In genomic region chr11:36146437-36146836, GRCh38 we compare ENCODE assay signal across 17 cellular contexts.
A peak's percentile ranks its signal among the peaks of the same experiment; 100 is the strongest.
DNase-seq lines count a peak whose midpoint lies in the region; ATAC-seq and TF ChIP-seq lines count a peak whose summit lies in the region.
"Had no signal": no experiment of that assay in that cellular context is flagged by ENCODE, and none has a peak within 500 bp of the region (broad histone marks: within the 10 kb centered on the region; RNA-seq: fewer than 3 reads in every experiment).

No MANE protein-coding gene starts in this region.

- WGBS in IMR-90 (ENCODE audit: extremely low coverage in 2 of 2, insufficient read length in 1 of 2), 2 experiments, result no CpG with 5 or more reads among the region's 5 CpGs

- H3K4me1 ChIP-seq in IMR-90 (ENCODE audit: control insufficient read depth, insufficient read depth, low read length), result peaks cover 10% of the 10 kb centered on the region
- no peaks in the 10 kb centered on the region for H3K4me1 ChIP-seq in CD8-positive, alpha-beta T cell (ENCODE audit: insufficient read depth, low read length)

- H2AK5ac ChIP-seq in IMR-90 (ENCODE audit: low read depth, low read length), result no peak overlapping the region; the same call in 1 of the 2 replicates

- POLR2A ChIA-PET in IMR-90 (lab: Charles Lee; ENCODE audit: unreplicated experiment), result no interaction called here
- POLR2A ChIA-PET in MCF 10A (lab: Yijun Ruan, JAX), result interaction anchor here (0.6 to 1.2 kb wide), 5 partner anchors 10 to 103 kb away, joined by 3 to 4 read pairs (median 3); no protein-coding TSS in a partner anchor
- POLR2A ChIA-PET in CD8-positive, alpha-beta T cell (lab: Charles Lee), result no interaction called here

- H3K9ac ChIP-seq in IMR-90 (ENCODE audit: low read depth, low read length), result no peak overlapping the region

- no peak overlapping the region for H3K23ac ChIP-seq in IMR-90 (ENCODE audit: low read depth, low read length)

- H3K36me3 Mint-ChIP-seq in MCF 10A (ENCODE audit: insufficient read depth, unreplicated experiment), result peaks cover 29% of the 10 kb centered on the region
- H3K36me3 Mint-ChIP-seq in glutamatergic neuron (ENCODE audit: unreplicated experiment), result peaks cover 11% of the 10 kb centered on the region
- H3K36me3 Mint-ChIP-seq in osteocyte (ENCODE audit: unreplicated experiment), result no peaks in the 10 kb centered on the region
- H3K36me3 Mint-ChIP-seq in CD8-positive, alpha-beta T cell, result no peaks in the 10 kb centered on the region
- H3K36me3 Mint-ChIP-seq in activated T-cell treated with anti-CD3 and anti-CD28 coated beads, Interleukin-2, amount 50 U/mL, for 4 hours (ENCODE audit: insufficient read depth), result no peaks in the 10 kb centered on the region
- H3K36me3 Mint-ChIP-seq: CD8-positive, alpha-beta memory T cell had no signal

- H3K9me3 Mint-ChIP-seq in MCF 10A (ENCODE audit: unreplicated experiment) (no peaks in the 10 kb centered on the region), glutamatergic neuron (ENCODE audit: unreplicated experiment) (peaks cover 7% of the 10 kb centered on the region), osteocyte (ENCODE audit: unreplicated experiment) (peaks cover 5% of the 10 kb centered on the region)
- no peaks in the 10 kb centered on the region for H3K9me3 Mint-ChIP-seq in CD8-positive, alpha-beta T cell
- H3K9me3 Mint-ChIP-seq in activated T-cell treated with anti-CD3 and anti-CD28 coated beads, Interleukin-2, amount 50 U/mL, for 4 hours, result no peaks in the 10 kb centered on the region

- H3K4me3 ChIP-seq in IMR-90 (ENCODE audit: insufficient read depth, low read depth, low read length), result no peak overlapping the region
- H3K4me3 ChIP-seq in CD8-positive, alpha-beta T cell (ENCODE audit: low read depth, low read length), result no peak overlapping the region
- H3K4me3 ChIP-seq: HAP-1, K562, PC-9 had no signal

- no peak overlapping the region for H3K4me3 Mint-ChIP-seq in MCF 10A (ENCODE audit: unreplicated experiment)
- H3K4me3 Mint-ChIP-seq in glutamatergic neuron (ENCODE audit: unreplicated experiment), result no peak overlapping the region
- H3K4me3 Mint-ChIP-seq in osteocyte (ENCODE audit: unreplicated experiment), result no peak overlapping the region
- H3K4me3 Mint-ChIP-seq in CD8-positive, alpha-beta T cell, result no peak overlapping the region
- no peak overlapping the region for H3K4me3 Mint-ChIP-seq in activated T-cell treated with anti-CD3 and anti-CD28 coated beads, Interleukin-2, amount 50 U/mL, for 4 hours
- H3K4me3 Mint-ChIP-seq: CD8-positive, alpha-beta memory T cell had no signal

- dilution Hi-C loops in IMR-90 (cut with HindIII; ENCODE audit: low sequenced_read_pairs, unreplicated experiment), result no loop called here

- H2BK120ac ChIP-seq in IMR-90 (ENCODE audit: low read depth, low read length), result no peak overlapping the region

- peak overlapping the region; percentile 36; the same call in 1 of the 2 replicates for H4K91ac ChIP-seq in IMR-90 (ENCODE audit: insufficient read depth, low read depth, low read length)

- no peak overlapping the region for H3K4me2 ChIP-seq in IMR-90 (ENCODE audit: low read depth, low read length)
- H3K4me2 ChIP-seq: PC-9 had no signal

- no peak overlapping the region for H2BK5ac ChIP-seq in IMR-90 (ENCODE audit: low read depth, low read length, poor library complexity, severe bottlenecking)

- H2BK15ac ChIP-seq in IMR-90 (ENCODE audit: low read depth, low read length), result no peak overlapping the region

- no peaks in the 10 kb centered on the region for H4K20me1 ChIP-seq in IMR-90 (ENCODE audit: insufficient read depth, low read length)

- no peak overlapping the region for H3K4ac ChIP-seq in IMR-90 (ENCODE audit: low read depth, low read length)

- TF ChIP-seq RAD21 in IMR-90 (IDR thresholded peaks at IDR 0.05; ENCODE audit: low read length), result no peak

- ATAC-seq in IMR-90 (ENCODE audit: low read depth), result no peak
- no peak for ATAC-seq in CD8-positive, alpha-beta T cell
- ATAC-seq in activated T-cell treated with anti-CD3 and anti-CD28 coated beads, Interleukin-2, amount 50 U/mL, for 4 hours, result no peak
- ATAC-seq: K562 had no signal

- TF ChIP-seq CTCF in IMR-90 (conservative IDR thresholded peaks at IDR 0.05; ENCODE audit: low read depth, low read length) (no peak), MCF 10A (IDR thresholded peaks at IDR 0.05; ENCODE audit: unreplicated experiment) (no peak), glutamatergic neuron (IDR thresholded peaks at IDR 0.05; ENCODE audit: partially characterized antibody, unreplicated experiment) (no peak), osteocyte (IDR thresholded peaks at IDR 0.05) (no peak)
- no peak for TF ChIP-seq CTCF in CD8-positive, alpha-beta T cell (IDR thresholded peaks at IDR 0.05)

- H3K56ac ChIP-seq in IMR-90 (ENCODE audit: extremely low read depth, insufficient read depth, low read length), result no peak overlapping the region

- H3K18ac ChIP-seq in IMR-90 (ENCODE audit: low read depth, low read length), result no peak overlapping the region

- H3K9me3 ChIP-seq in IMR-90 (ENCODE audit: control insufficient read depth, insufficient read depth, low read length), result no peaks in the 10 kb centered on the region
- H3K9me3 ChIP-seq in CD8-positive, alpha-beta T cell (ENCODE audit: low read length), result no peaks in the 10 kb centered on the region
- H3K9me3 ChIP-seq: HAP-1 had no signal

- peaks cover 14% of the 10 kb centered on the region for H3K9me1 ChIP-seq in IMR-90 (ENCODE audit: insufficient read depth, low read length)

- in situ Hi-C loops in IMR-90 (cut with MboI; ENCODE audit: low sequenced_read_pairs), result no loop called here

- H3K36me3 ChIP-seq in IMR-90 (ENCODE audit: control insufficient read depth, insufficient read depth, low read length), result no peaks in the 10 kb centered on the region
- H3K36me3 ChIP-seq in CD8-positive, alpha-beta T cell (ENCODE audit: insufficient read depth, low read length), result no peaks in the 10 kb centered on the region
- H3K36me3 ChIP-seq: HAP-1 had no signal

- H3K27ac ChIP-seq in IMR-90 (ENCODE audit: insufficient read depth, low read length), result no peak overlapping the region
- H3K27ac ChIP-seq in CD8-positive, alpha-beta T cell (ENCODE audit: low read depth, low read length), result no peak overlapping the region
- H3K27ac ChIP-seq: PC-9 had no signal

- H3K4me1 Mint-ChIP-seq in MCF 10A (ENCODE audit: insufficient read depth, unreplicated experiment), result peaks cover 36% of the 10 kb centered on the region
- peaks cover 41% of the 10 kb centered on the region for H3K4me1 Mint-ChIP-seq in glutamatergic neuron (ENCODE audit: low read depth, unreplicated experiment)
- peaks cover 38% of the 10 kb centered on the region for H3K4me1 Mint-ChIP-seq in osteocyte (ENCODE audit: unreplicated experiment)
- H3K4me1 Mint-ChIP-seq in CD8-positive, alpha-beta T cell (ENCODE audit: low read depth), result no peaks in the 10 kb centered on the region
- H3K4me1 Mint-ChIP-seq in activated T-cell treated with anti-CD3 and anti-CD28 coated beads, Interleukin-2, amount 50 U/mL, for 4 hours (ENCODE audit: low read depth), result peaks cover 2% of the 10 kb centered on the region
- H3K4me1 Mint-ChIP-seq: CD8-positive, alpha-beta memory T cell had no signal

- BruUV-seq in IMR-90 (replicated peaks; lab: Mats Ljungman, UMichigan) (no TSS peak), MCF 10A (replicated peaks; lab: Mats Ljungman, UMichigan) (no TSS peak)

- H3K27me3 Mint-ChIP-seq in MCF 10A (ENCODE audit: insufficient read depth, unreplicated experiment) (no peaks in the 10 kb centered on the region), glutamatergic neuron (ENCODE audit: unreplicated experiment) (no peaks in the 10 kb centered on the region), osteocyte (ENCODE audit: unreplicated experiment) (no peaks in the 10 kb centered on the region)
- H3K27me3 Mint-ChIP-seq in CD8-positive, alpha-beta T cell (ENCODE audit: low read depth), result peaks cover 11% of the 10 kb centered on the region
- peaks cover 3% of the 10 kb centered on the region for H3K27me3 Mint-ChIP-seq in activated T-cell treated with anti-CD3 and anti-CD28 coated beads, Interleukin-2, amount 50 U/mL, for 4 hours (ENCODE audit: low read depth)

- H2AK9ac ChIP-seq in IMR-90 (replicated peaks; ENCODE audit: low read depth, low read length, poor library complexity), result no peak overlapping the region

- no peak for TF ChIP-seq POLR2A in IMR-90 (IDR thresholded peaks at IDR 0.05; ENCODE audit: low read depth, low read length)

- H4K8ac ChIP-seq in IMR-90 (ENCODE audit: low read depth in 2 of 2, low read length in 2 of 2), result no peak overlapping the region

- H3K27me3 ChIP-seq in IMR-90 (ENCODE audit: control insufficient read depth, insufficient read depth, low read length), result no peaks in the 10 kb centered on the region
- no peaks in the 10 kb centered on the region for H3K27me3 ChIP-seq in CD8-positive, alpha-beta T cell (ENCODE audit: insufficient read depth, low read length)

- peaks cover 0 to 9% of the 10 kb centered on the region in 2 experiments; a peak in 1 of 4 replicates for H3K79me1 ChIP-seq in IMR-90 (ENCODE audit: low read depth in 1 of 2, low read length in 2 of 2)

- intact Hi-C loops in IMR-90 (cut with micrococcal nuclease) (no loop called here), MCF 10A (cut with micrococcal nuclease) (loop anchor here (5.0 kb wide), 1 partner anchor 204 kb away; the partner anchor contains the start of gene LDLRAD3)
- intact Hi-C loops in CD8-positive, alpha-beta T cell (cut with DNase I, micrococcal nuclease), result no loop called here

- DNase-seq in IMR-90 (no peak), MCF 10A (ENCODE audit: unreplicated experiment) (peak; percentile 85), glutamatergic neuron (no peak), osteocyte (ENCODE audit: extremely low spot score, unreplicated experiment) (no peak), DMS53 (lab: John Stamatoyannopoulos, UW) (no peak), NOMO-1 treated with dmso at 0.1 percent for 144 hours (lab: John Stamatoyannopoulos, UW; ENCODE audit: unreplicated experiment) (no peak)
- DNase-seq in CD8-positive, alpha-beta T cell, result no peak
- no peak for DNase-seq in activated T-cell treated with anti-CD3 and anti-CD28 coated beads, Interleukin-2, amount 50 U/mL, for 4 hours
- DNase-seq: CD8-positive, alpha-beta memory T cell; NCI-H1092 treated with DMSO at 0.1 percent for 48 hours; NCI-H1694; NCI-H2107; NCI-H69; PC-9; SHP77 treated with DMSO at 0.1 percent for 48 hours had no signal

- H3K27ac Mint-ChIP-seq in MCF 10A (ENCODE audit: low read depth, unreplicated experiment) (peak overlapping the region; percentile 82), glutamatergic neuron (ENCODE audit: unreplicated experiment) (peak overlapping the region; percentile 76), osteocyte (ENCODE audit: unreplicated experiment) (peak overlapping the region; percentile 78)
- H3K27ac Mint-ChIP-seq in CD8-positive, alpha-beta T cell, result no peak overlapping the region
- H3K27ac Mint-ChIP-seq: CD8-positive, alpha-beta memory T cell had no signal

- H4K5ac ChIP-seq in IMR-90 (ENCODE audit: low read depth, low read length), result no peak overlapping the region

- no peak overlapping the region for H2BK20ac ChIP-seq in IMR-90 (ENCODE audit: low read depth, low read length)

- H2AFZ ChIP-seq in IMR-90 (replicated peaks; ENCODE audit: low read length, poor library complexity), result no peak overlapping the region
- H2AFZ ChIP-seq: PC-9 had no signal

- CTCF ChIA-PET in IMR-90 (lab: Yijun Ruan, JAX) (interaction anchor here (0.6 kb wide), 1 partner anchor 1000 kb away, joined by 3 read pairs; no protein-coding TSS in a partner anchor), MCF 10A (lab: Yijun Ruan, JAX) (interaction anchor here (0.6 to 1.0 kb wide), 2 partner anchors 9 to 104 kb away, joined by 3 read pairs; no protein-coding TSS in a partner anchor)
- CTCF ChIA-PET in CD8-positive, alpha-beta T cell (lab: Charles Lee), result no interaction called here

- H3K14ac ChIP-seq in IMR-90 (replicated peaks; ENCODE audit: low read depth, low read length), result no peak overlapping the region
